9 cellular contexts compared by ENCODE assay signal in genomic region chr17:2511138-2511461, GRCh38. TPM values are rescaled to one million over a fixed set of nuclear protein-coding genes. Genes with fewer than 3 reads are reported as not detected.
DNase-seq lines count a peak whose midpoint lies in the region; ATAC-seq and TF ChIP-seq lines count a peak whose summit lies in the region.
"Had no signal": no experiment of that assay in that cellular context is flagged by ENCODE, and none has a peak within 500 bp of the region (broad histone marks: within the 10 kb centered on the region; RNA-seq: fewer than 3 reads in every experiment).

No MANE protein-coding gene starts in this region.

- H3K27ac ChIP-seq in mammary epithelial cell (ENCODE audit: insufficient read depth, low read depth, low read length), result peak overlapping the region; percentile 96
- H3K27ac ChIP-seq in right lobe of liver, result peak overlapping the region; percentile 59 to 77 (median 73)
- H3K27ac ChIP-seq in upper lobe of left lung, result peak overlapping the region; percentile 82 to 93 (median 91)

- ATAC-seq in right lobe of liver (no peak), upper lobe of left lung (ENCODE audit: low FRiP score in 2 of 2) (no peak)
- ATAC-seq in activated CD8-positive, alpha-beta T cell treated with anti-CD3 and anti-CD28 coated beads for 36 hours, result no peak
- ATAC-seq in activated naive CD8-positive, alpha-beta T cell treated with anti-CD3 and anti-CD28 coated beads, Interleukin-2, amount 50 U/mL, for 24 hours, result no peak

- H3K4me3 ChIP-seq in mammary epithelial cell (replicated peaks in 1 of 3; ENCODE audit: insufficient read depth in 1 of 3, low read depth in 2 of 3, low read length in 3 of 3), result peak overlapping the region; percentile 78 to 94 (median 82)
- H3K4me3 ChIP-seq in right lobe of liver, result peak overlapping the region; percentile 48 to 87 (median 79)
- H3K4me3 ChIP-seq in upper lobe of left lung, result peak overlapping the region; percentile 37 to 70 (median 57)

- TF ChIP-seq EP300 in upper lobe of left lung (IDR thresholded peaks at IDR 0.05), result no peak

- H3K27ac Mint-ChIP-seq in activated naive CD4-positive, alpha-beta T cell treated with anti-CD3 and anti-CD28 coated beads for 36 hours, result no peak overlapping the region
- H3K27ac Mint-ChIP-seq in activated CD8-positive, alpha-beta T cell treated with anti-CD3 and anti-CD28 coated beads for 36 hours, result no peak overlapping the region
- H3K27ac Mint-ChIP-seq in activated naive CD8-positive, alpha-beta T cell treated with anti-CD3 and anti-CD28 coated beads, Interleukin-2, amount 50 U/mL, for 24 hours, result no peak overlapping the region
- H3K27ac Mint-ChIP-seq: stimulated activated memory B cell treated with anti-CD40 and anti-IgM and Interleukin-4, amounts not matched to agents 10 μg/mL and 1 μg/mL and 100 μg/mL, for 72 hours had no signal

- POLR2A ChIA-PET in activated CD8-positive, alpha-beta T cell treated with anti-CD3 and anti-CD28 coated beads for 36 hours (lab: Charles Lee), result interaction anchor here (0.6 to 3.8 kb wide), 19 partner anchors 11 to 1113 kb away, joined by 3 to 19 read pairs (median 4); partner anchors contain the start of gene PAFAH1B1

- no peaks in the 10 kb centered on the region for H3K9me3 ChIP-seq in mammary epithelial cell (replicated peaks; ENCODE audit: insufficient read depth, low read length)
- H3K9me3 ChIP-seq in right lobe of liver, result no peaks in the 10 kb centered on the region
- H3K9me3 ChIP-seq in upper lobe of left lung, result no peaks in the 10 kb centered on the region

- no peaks in the 10 kb centered on the region for H3K27me3 Mint-ChIP-seq in activated naive CD4-positive, alpha-beta T cell treated with anti-CD3 and anti-CD28 coated beads for 36 hours (ENCODE audit: low read depth)
- H3K27me3 Mint-ChIP-seq in activated CD8-positive, alpha-beta T cell treated with anti-CD3 and anti-CD28 coated beads for 36 hours, result no peaks in the 10 kb centered on the region
- H3K27me3 Mint-ChIP-seq in activated naive CD8-positive, alpha-beta T cell treated with anti-CD3 and anti-CD28 coated beads, Interleukin-2, amount 50 U/mL, for 24 hours, result no peaks in the 10 kb centered on the region
- H3K27me3 Mint-ChIP-seq: stimulated activated memory B cell treated with anti-CD40 and anti-IgM and Interleukin-4, amounts not matched to agents 10 μg/mL and 1 μg/mL and 100 μg/mL, for 72 hours had no signal

- dilution Hi-C loops in mammary epithelial cell (cut with HindIII; ENCODE audit: low sequenced_read_pairs), result no loop called here

- no peak for TF ChIP-seq POLR2A in right lobe of liver (IDR thresholded peaks at IDR 0.05)
- TF ChIP-seq POLR2A in upper lobe of left lung (IDR thresholded peaks at IDR 0.05), result no peak

- H3K27me3 ChIP-seq in mammary epithelial cell (ENCODE audit: insufficient read depth, low read length), result no peaks in the 10 kb centered on the region
- no peaks in the 10 kb centered on the region for H3K27me3 ChIP-seq in right lobe of liver
- H3K27me3 ChIP-seq in upper lobe of left lung, result no peaks in the 10 kb centered on the region

- in situ Hi-C loops in mammary epithelial cell (cut with MboI; ENCODE audit: low sequenced_read_pairs in 2 of 2), result no loop called here

- BruUV-seq in mammary epithelial cell (replicated peaks; lab: Mats Ljungman, UMichigan), result no TSS peak

- H3K36me3 Mint-ChIP-seq in activated naive CD4-positive, alpha-beta T cell treated with anti-CD3 and anti-CD28 coated beads for 36 hours (ENCODE audit: low read depth), result peaks cover 7% of the 10 kb centered on the region
- H3K36me3 Mint-ChIP-seq in activated CD8-positive, alpha-beta T cell treated with anti-CD3 and anti-CD28 coated beads for 36 hours (ENCODE audit: low read depth), result peaks cover 17% of the 10 kb centered on the region
- H3K36me3 Mint-ChIP-seq in activated naive CD8-positive, alpha-beta T cell treated with anti-CD3 and anti-CD28 coated beads, Interleukin-2, amount 50 U/mL, for 24 hours (ENCODE audit: low read depth), result peaks cover 16% of the 10 kb centered on the region

- H3K4me1 ChIP-seq in mammary epithelial cell (ENCODE audit: insufficient read depth, low read length) (peaks cover 9% of the 10 kb centered on the region), right lobe of liver (peaks cover 0 to 11% (median 5%) of the 10 kb centered on the region in 4 donors), upper lobe of left lung (peaks cover 17 to 36% (median 24%) of the 10 kb centered on the region in 4 donors)

- peak overlapping the region; percentile 98 for H2AFZ ChIP-seq in mammary epithelial cell (ENCODE audit: low read depth, low read length)

- 0% methylated on average over 5 of the region's 5 CpGs for WGBS in mammary epithelial cell (ENCODE audit: low coverage, missing lambda C conversion rate)
- 1% methylated on average over 5 of the region's 5 CpGs for WGBS in right lobe of liver (ENCODE audit: insufficient coverage, low coverage, low lambda C conversion rate, missing lambda C conversion rate)
- 1% methylated on average over 5 of the region's 5 CpGs for WGBS in upper lobe of left lung, 2 donors

- no peaks in the 10 kb centered on the region for H3K9me3 Mint-ChIP-seq in activated naive CD4-positive, alpha-beta T cell treated with anti-CD3 and anti-CD28 coated beads for 36 hours
- H3K9me3 Mint-ChIP-seq in activated CD8-positive, alpha-beta T cell treated with anti-CD3 and anti-CD28 coated beads for 36 hours, result no peaks in the 10 kb centered on the region
- no peaks in the 10 kb centered on the region for H3K9me3 Mint-ChIP-seq in activated naive CD8-positive, alpha-beta T cell treated with anti-CD3 and anti-CD28 coated beads, Interleukin-2, amount 50 U/mL, for 24 hours
- H3K9me3 Mint-ChIP-seq: stimulated activated memory B cell treated with anti-CD40 and anti-IgM and Interleukin-4, amounts not matched to agents 10 μg/mL and 1 μg/mL and 100 μg/mL, for 72 hours had no signal

- CTCF ChIA-PET in mammary epithelial cell (lab: Charles Lee; ENCODE audit: low non-redundant PET), result interaction anchor here (0.6 kb wide), 1 partner anchor 10 kb away, joined by 22 read pairs; no protein-coding TSS in a partner anchor
- CTCF ChIA-PET in activated naive CD4-positive, alpha-beta T cell treated with anti-CD3 and anti-CD28 coated beads for 36 hours (lab: Charles Lee), result interaction anchor here (0.6 to 2.0 kb wide), 3 partner anchors 73 to 129 kb away, joined by 4 to 6 read pairs (median 5); no protein-coding TSS in a partner anchor
- CTCF ChIA-PET in activated CD8-positive, alpha-beta T cell treated with anti-CD3 and anti-CD28 coated beads for 36 hours (lab: Charles Lee), result interaction anchor here (1.8 kb wide), 1 partner anchor 165 kb away, joined by 5 read pairs; no protein-coding TSS in a partner anchor

- intact Hi-C loops in mammary epithelial cell (cut with micrococcal nuclease) (loop anchor here (1.0 to 2.0 kb wide), 5 partner anchors 26 to 164 kb away; no protein-coding TSS in a partner anchor), right lobe of liver (cut with DNase I) (no loop called here)
- intact Hi-C loops in activated naive CD4-positive, alpha-beta T cell treated with anti-CD3 and anti-CD28 coated beads for 36 hours (cut with micrococcal nuclease), result loop anchor here (1.0 to 2.0 kb wide), 5 partner anchors 50 to 200 kb away; partner anchors contain the start of genes CLUH and MNT
- intact Hi-C loops in activated CD8-positive, alpha-beta T cell treated with anti-CD3 and anti-CD28 coated beads for 36 hours (cut with micrococcal nuclease), result no loop called here

- H3K79me2 ChIP-seq in mammary epithelial cell (ENCODE audit: insufficient read depth, low read length), result peaks cover 39% of the 10 kb centered on the region

- peaks cover 18% of the 10 kb centered on the region for H3K4me1 Mint-ChIP-seq in activated naive CD4-positive, alpha-beta T cell treated with anti-CD3 and anti-CD28 coated beads for 36 hours (ENCODE audit: low read depth)
- H3K4me1 Mint-ChIP-seq in activated CD8-positive, alpha-beta T cell treated with anti-CD3 and anti-CD28 coated beads for 36 hours (ENCODE audit: low read depth), result peaks cover 23% of the 10 kb centered on the region
- H3K4me1 Mint-ChIP-seq in activated naive CD8-positive, alpha-beta T cell treated with anti-CD3 and anti-CD28 coated beads, Interleukin-2, amount 50 U/mL, for 24 hours, result peaks cover 17% of the 10 kb centered on the region

- H4K20me1 ChIP-seq in mammary epithelial cell (ENCODE audit: insufficient read depth, low read length), result no peaks in the 10 kb centered on the region

- H3K36me3 ChIP-seq in mammary epithelial cell (ENCODE audit: insufficient read depth, low read length) (no peaks in the 10 kb centered on the region), right lobe of liver (no peaks in the 10 kb centered on the region), upper lobe of left lung (no peaks in the 10 kb centered on the region)

- TF ChIP-seq CTCF in mammary epithelial cell (conservative IDR thresholded peaks at IDR 0.05 in 1 of 2, IDR thresholded peaks at IDR 0.05 in 1 of 2; ENCODE audit: extremely low read depth in 1 of 2, insufficient read depth in 1 of 2, low read depth in 1 of 2, low read length in 2 of 2), result no peak
- no peak for TF ChIP-seq CTCF in right lobe of liver (IDR thresholded peaks at IDR 0.05)
- TF ChIP-seq CTCF in upper lobe of left lung (IDR thresholded peaks at IDR 0.05), result no peak
- no peak for TF ChIP-seq CTCF in activated CD8-positive, alpha-beta T cell treated with anti-CD3 and anti-CD28 coated beads for 36 hours (IDR thresholded peaks at IDR 0.05)

- DNase-seq in NOMO-1 treated with DMSO at 0.1 percent for 48 hours (lab: John Stamatoyannopoulos, UW; ENCODE audit: unreplicated experiment) (peak; percentile 23), NOMO-1 (lab: John Stamatoyannopoulos, UW; ENCODE audit: unreplicated experiment in 2 of 2) (no peak), mammary epithelial cell (no peak), right lobe of liver (no peak), upper lobe of left lung (no peak)
- DNase-seq in activated naive CD4-positive, alpha-beta T cell treated with anti-CD3 and anti-CD28 coated beads for 36 hours, result no peak
- DNase-seq in activated CD8-positive, alpha-beta T cell treated with anti-CD3 and anti-CD28 coated beads for 36 hours, result no peak
- DNase-seq in activated naive CD8-positive, alpha-beta T cell treated with anti-CD3 and anti-CD28 coated beads, Interleukin-2, amount 50 U/mL, for 24 hours, result no peak

- peak overlapping the region; percentile 99 for H3K9ac ChIP-seq in mammary epithelial cell (ENCODE audit: insufficient read depth, low read length)

- H3K4me3 Mint-ChIP-seq in activated naive CD4-positive, alpha-beta T cell treated with anti-CD3 and anti-CD28 coated beads for 36 hours, result no peak overlapping the region
- H3K4me3 Mint-ChIP-seq in activated CD8-positive, alpha-beta T cell treated with anti-CD3 and anti-CD28 coated beads for 36 hours, result no peak overlapping the region
- H3K4me3 Mint-ChIP-seq in activated naive CD8-positive, alpha-beta T cell treated with anti-CD3 and anti-CD28 coated beads, Interleukin-2, amount 50 U/mL, for 24 hours, result no peak overlapping the region
- H3K4me3 Mint-ChIP-seq: stimulated activated memory B cell treated with anti-CD40 and anti-IgM and Interleukin-4, amounts not matched to agents 10 μg/mL and 1 μg/mL and 100 μg/mL, for 72 hours had no signal

- peak overlapping the region; percentile 86 for H3K4me2 ChIP-seq in mammary epithelial cell (ENCODE audit: insufficient read depth, low read depth, low read length)

RNA-seq across cellular contexts. Expression of gene METTL16, which starts 0.6 kb away (rescaled TPM):
- 10 to 100 TPM; 15.2 to 28.0 TPM for total RNA-seq in mammary epithelial cell
- polyA plus RNA-seq in mammary epithelial cell, result 13.5 TPM
- 29.0 TPM for polyA minus RNA-seq in mammary epithelial cell
- total RNA-seq in right lobe of liver, result 10 to 100 TPM in 1 of 6 experiments, 1 to 10 TPM in 5; 8.4 to 12.1 (median 9.3) TPM
- total RNA-seq in upper lobe of left lung, result 10 to 100 TPM; 20.3 to 37.2 (median 30.6) TPM
- total RNA-seq in activated naive CD4-positive, alpha-beta T cell treated with anti-CD3 and anti-CD28 coated beads for 36 hours, result 10 to 100 TPM; 44.8 to 45.5 TPM
- total RNA-seq in activated CD8-positive, alpha-beta T cell treated with anti-CD3 and anti-CD28 coated beads for 36 hours, result 10 to 100 TPM; 47.9 to 50.3 TPM

Comparison
In these comparisons a context has a peak if more than half of its experiments do, and no peak if none do; other contexts are left out.
1. intact Hi-C loops: an anchor here in mammary epithelial cell (1.0 to 2.0 kb wide) and activated naive CD4-positive, alpha-beta T cell treated with anti-CD3 and anti-CD28 coated beads for 36 hours (1.0 to 2.0 kb wide); none called in right lobe of liver and activated CD8-positive, alpha-beta T cell treated with anti-CD3 and anti-CD28 coated beads for 36 hours.